In the genomic region with DNA sequence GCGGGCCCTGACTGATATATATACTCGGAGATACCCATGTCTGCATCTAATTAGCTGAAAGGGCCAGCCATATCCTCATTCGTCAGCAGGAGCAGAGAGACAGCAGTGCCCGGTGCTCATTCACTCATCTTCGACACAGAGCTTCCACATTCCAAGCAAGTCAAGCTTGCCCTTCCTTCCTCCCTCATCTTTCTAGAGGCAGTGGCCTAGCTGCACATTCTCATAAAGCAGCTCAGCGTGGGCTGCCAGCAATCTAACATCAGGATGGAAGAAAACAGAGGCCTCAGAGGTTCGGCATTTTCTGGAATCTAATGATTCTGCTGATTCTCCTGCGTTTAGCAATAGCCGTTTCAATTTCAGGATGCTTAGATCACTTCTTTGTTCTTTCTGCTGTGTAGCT, we compare ENCODE assay signal across 1 cellular context.
TF ChIP-seq lines count a peak whose summit lies in the region.

No MANE protein-coding gene starts in this region.

TF ChIP-seq in H1, 55 proteins besides CTCF, POLR2A, EP300 and RAD21 (continued from another document):
- TF ChIP-seq, protein P1, sequence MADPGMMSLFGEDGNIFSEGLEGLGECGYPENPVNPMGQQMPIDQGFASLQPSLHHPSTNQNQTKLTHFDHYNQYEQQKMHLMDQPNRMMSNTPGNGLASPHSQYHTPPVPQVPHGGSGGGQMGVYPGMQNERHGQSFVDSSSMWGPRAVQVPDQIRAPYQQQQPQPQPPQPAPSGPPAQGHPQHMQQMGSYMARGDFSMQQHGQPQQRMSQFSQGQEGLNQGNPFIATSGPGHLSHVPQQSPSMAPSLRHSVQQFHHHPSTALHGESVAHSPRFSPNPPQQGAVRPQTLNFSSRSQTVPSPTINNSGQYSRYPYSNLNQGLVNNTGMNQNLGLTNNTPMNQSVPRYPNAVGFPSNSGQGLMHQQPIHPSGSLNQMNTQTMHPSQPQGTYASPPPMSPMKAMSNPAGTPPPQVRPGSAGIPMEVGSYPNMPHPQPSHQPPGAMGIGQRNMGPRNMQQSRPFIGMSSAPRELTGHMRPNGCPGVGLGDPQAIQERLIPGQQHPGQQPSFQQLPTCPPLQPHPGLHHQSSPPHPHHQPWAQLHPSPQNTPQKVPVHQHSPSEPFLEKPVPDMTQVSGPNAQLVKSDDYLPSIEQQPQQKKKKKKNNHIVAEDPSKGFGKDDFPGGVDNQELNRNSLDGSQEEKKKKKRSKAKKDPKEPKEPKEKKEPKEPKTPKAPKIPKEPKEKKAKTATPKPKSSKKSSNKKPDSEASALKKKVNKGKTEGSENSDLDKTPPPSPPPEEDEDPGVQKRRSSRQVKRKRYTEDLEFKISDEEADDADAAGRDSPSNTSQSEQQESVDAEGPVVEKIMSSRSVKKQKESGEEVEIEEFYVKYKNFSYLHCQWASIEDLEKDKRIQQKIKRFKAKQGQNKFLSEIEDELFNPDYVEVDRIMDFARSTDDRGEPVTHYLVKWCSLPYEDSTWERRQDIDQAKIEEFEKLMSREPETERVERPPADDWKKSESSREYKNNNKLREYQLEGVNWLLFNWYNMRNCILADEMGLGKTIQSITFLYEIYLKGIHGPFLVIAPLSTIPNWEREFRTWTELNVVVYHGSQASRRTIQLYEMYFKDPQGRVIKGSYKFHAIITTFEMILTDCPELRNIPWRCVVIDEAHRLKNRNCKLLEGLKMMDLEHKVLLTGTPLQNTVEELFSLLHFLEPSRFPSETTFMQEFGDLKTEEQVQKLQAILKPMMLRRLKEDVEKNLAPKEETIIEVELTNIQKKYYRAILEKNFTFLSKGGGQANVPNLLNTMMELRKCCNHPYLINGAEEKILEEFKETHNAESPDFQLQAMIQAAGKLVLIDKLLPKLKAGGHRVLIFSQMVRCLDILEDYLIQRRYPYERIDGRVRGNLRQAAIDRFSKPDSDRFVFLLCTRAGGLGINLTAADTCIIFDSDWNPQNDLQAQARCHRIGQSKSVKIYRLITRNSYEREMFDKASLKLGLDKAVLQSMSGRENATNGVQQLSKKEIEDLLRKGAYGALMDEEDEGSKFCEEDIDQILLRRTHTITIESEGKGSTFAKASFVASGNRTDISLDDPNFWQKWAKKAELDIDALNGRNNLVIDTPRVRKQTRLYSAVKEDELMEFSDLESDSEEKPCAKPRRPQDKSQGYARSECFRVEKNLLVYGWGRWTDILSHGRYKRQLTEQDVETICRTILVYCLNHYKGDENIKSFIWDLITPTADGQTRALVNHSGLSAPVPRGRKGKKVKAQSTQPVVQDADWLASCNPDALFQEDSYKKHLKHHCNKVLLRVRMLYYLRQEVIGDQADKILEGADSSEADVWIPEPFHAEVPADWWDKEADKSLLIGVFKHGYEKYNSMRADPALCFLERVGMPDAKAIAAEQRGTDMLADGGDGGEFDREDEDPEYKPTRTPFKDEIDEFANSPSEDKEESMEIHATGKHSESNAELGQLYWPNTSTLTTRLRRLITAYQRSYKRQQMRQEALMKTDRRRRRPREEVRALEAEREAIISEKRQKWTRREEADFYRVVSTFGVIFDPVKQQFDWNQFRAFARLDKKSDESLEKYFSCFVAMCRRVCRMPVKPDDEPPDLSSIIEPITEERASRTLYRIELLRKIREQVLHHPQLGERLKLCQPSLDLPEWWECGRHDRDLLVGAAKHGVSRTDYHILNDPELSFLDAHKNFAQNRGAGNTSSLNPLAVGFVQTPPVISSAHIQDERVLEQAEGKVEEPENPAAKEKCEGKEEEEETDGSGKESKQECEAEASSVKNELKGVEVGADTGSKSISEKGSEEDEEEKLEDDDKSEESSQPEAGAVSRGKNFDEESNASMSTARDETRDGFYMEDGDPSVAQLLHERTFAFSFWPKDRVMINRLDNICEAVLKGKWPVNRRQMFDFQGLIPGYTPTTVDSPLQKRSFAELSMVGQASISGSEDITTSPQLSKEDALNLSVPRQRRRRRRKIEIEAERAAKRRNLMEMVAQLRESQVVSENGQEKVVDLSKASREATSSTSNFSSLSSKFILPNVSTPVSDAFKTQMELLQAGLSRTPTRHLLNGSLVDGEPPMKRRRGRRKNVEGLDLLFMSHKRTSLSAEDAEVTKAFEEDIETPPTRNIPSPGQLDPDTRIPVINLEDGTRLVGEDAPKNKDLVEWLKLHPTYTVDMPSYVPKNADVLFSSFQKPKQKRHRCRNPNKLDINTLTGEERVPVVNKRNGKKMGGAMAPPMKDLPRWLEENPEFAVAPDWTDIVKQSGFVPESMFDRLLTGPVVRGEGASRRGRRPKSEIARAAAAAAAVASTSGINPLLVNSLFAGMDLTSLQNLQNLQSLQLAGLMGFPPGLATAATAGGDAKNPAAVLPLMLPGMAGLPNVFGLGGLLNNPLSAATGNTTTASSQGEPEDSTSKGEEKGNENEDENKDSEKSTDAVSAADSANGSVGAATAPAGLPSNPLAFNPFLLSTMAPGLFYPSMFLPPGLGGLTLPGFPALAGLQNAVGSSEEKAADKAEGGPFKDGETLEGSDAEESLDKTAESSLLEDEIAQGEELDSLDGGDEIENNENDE (IDR thresholded peaks at IDR 0.05; ENCODE audit: insufficient replicate concordance, low read length): no peak
- TF ChIP-seq RXRA (IDR thresholded peaks at IDR 0.05; ENCODE audit: insufficient read depth, low read depth, low read length) (no peak), BRCA1 (IDR thresholded peaks at IDR 0.05; ENCODE audit: low read depth, low read length) (no peak), MAFK (IDR thresholded peaks at IDR 0.05; ENCODE audit: low read depth, low read length) (no peak), KDM5A (IDR thresholded peaks at IDR 0.05; ENCODE audit: low read length) (no peak), SAP30 (IDR thresholded peaks at IDR 0.05; ENCODE audit: insufficient read depth, insufficient replicate concordance, low read length) (no peak)
- TF ChIP-seq, protein P2, sequence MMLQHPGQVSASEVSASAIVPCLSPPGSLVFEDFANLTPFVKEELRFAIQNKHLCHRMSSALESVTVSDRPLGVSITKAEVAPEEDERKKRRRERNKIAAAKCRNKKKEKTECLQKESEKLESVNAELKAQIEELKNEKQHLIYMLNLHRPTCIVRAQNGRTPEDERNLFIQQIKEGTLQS (IDR thresholded peaks at IDR 0.05; ENCODE audit: insufficient read depth, low read depth, low read length): no peak
TF ChIP-seq in H1: peak in this region for 0.
